Comparison of ENCODE assay signal across 21 cellular contexts in the genomic region with DNA sequence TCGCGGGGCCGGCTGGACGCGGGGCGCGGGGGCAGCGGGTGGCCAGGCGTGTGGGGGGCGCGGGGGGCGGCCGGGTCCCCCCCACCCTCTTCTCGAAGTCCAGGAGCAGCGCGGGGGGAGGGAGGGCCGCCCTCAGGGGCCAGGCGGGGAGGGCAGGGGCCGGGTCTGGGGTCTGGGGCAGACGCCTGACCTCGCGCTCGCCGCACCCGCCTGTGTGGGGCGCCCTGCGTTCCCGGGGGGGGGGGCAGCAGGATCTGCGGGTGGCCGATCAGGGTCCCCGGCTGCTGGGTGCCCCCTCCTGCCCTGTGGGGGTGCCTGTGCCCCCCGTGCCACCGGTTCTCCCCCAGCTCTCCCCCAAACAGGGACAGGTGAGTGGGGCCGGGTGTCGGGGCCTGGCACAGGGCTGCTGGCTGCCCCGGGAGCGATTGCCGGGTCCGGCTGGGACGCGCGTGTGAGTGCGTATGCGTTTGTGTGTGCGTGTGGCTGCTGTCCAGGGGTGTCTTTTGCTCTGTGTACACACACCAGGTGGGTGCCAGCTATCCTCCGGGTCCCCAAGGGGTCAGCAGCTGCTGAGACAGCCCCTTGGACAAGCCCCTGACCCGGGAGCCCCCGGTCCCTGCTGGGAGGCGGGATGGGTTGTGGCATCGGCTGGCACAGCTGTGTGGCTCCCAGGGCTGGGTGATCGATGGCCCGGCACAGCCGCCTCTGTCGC. TPM values are rescaled to one million over a fixed set of nuclear protein-coding genes. Genes with fewer than 3 reads are reported as not detected.
DNase-seq lines count a peak whose midpoint lies in the region; ATAC-seq, FAIRE-seq and TF ChIP-seq lines count a peak whose summit lies in the region.
"Had no signal": no experiment of that assay in that cellular context is flagged by ENCODE, and none has a peak within 500 bp of the region (broad histone marks: within the 10 kb centered on the region; RNA-seq: fewer than 3 reads in every experiment).

No MANE protein-coding gene starts in this region.

- no peak overlapping the region for H3K27ac Mint-ChIP-seq in type B pancreatic cell
- H3K27ac Mint-ChIP-seq: CD4-positive, CD25-positive, alpha-beta regulatory T cell; T-helper 17 cell had no signal

- H3K4ac ChIP-seq in neuronal stem cell (ENCODE audit: low read length) = no peak overlapping the region

- H3K14ac ChIP-seq in neuronal stem cell (ENCODE audit: low read length) = peak overlapping the region; percentile 47

- TF ChIP-seq POLR2A in HepG2 (IDR thresholded peaks at IDR 0.05; ENCODE audit: insufficient read depth in 1 of 2, low read depth in 2 of 2, low read length in 2 of 2) = no peak
- no peak for TF ChIP-seq POLR2A in right lobe of liver (IDR thresholded peaks at IDR 0.05)
- TF ChIP-seq POLR2A in gastrocnemius medialis (IDR thresholded peaks at IDR 0.05) = no peak

- H3K9me3 Mint-ChIP-seq in type B pancreatic cell = no peaks in the 10 kb centered on the region

- H3K9ac ChIP-seq in HepG2 (ENCODE audit: insufficient read depth, low read depth, low read length) (0 out of 2 replicates have a peak overlapping the region, but pooled peaks have one; percentile 25), NT2/D1 (ENCODE audit: insufficient read length, low read depth) (peak overlapping the region; percentile 42), neuronal stem cell (ENCODE audit: low read depth, low read length, poor library complexity) (no peak overlapping the region)

- peaks cover 22% of the 10 kb centered on the region for H3K27me3 Mint-ChIP-seq in type B pancreatic cell
- H3K27me3 Mint-ChIP-seq: T-helper 17 cell had no signal

- H3K4me1 ChIP-seq in HepG2 (ENCODE audit: insufficient read depth, low read length) (peaks cover 72% of the 10 kb centered on the region), right lobe of liver (peaks cover 0 to 10% (median 0%) of the 10 kb centered on the region in 4 donors), NT2/D1 (ENCODE audit: insufficient read depth, insufficient read length) (peaks cover 22% of the 10 kb centered on the region), neuronal stem cell (ENCODE audit: control insufficient read depth in 2 of 2, insufficient read depth in 1 of 2, low read depth in 1 of 2, low read length in 2 of 2) (peaks cover 0 to 17% of the 10 kb centered on the region in 2 donors), gastrocnemius medialis (no peaks in the 10 kb centered on the region), foreskin keratinocyte (no peaks in the 10 kb centered on the region)
- H3K4me1 ChIP-seq: HAP-1, SJSA1 had no signal

- H3K79me2 ChIP-seq in HepG2 (ENCODE audit: insufficient read depth, low read length) = no peaks in the 10 kb centered on the region

- H3K18ac ChIP-seq in neuronal stem cell (ENCODE audit: low read length) = no peak overlapping the region

- peaks cover 6% of the 10 kb centered on the region for H3K79me1 ChIP-seq in neuronal stem cell (ENCODE audit: low read depth, low read length)

- H2BK15ac ChIP-seq in neuronal stem cell (ENCODE audit: low read length) = peak overlapping the region; percentile 49

- no peak overlapping the region for H2BK5ac ChIP-seq in neuronal stem cell (ENCODE audit: low read length)

- H3K4me2 ChIP-seq in HepG2 (ENCODE audit: low read depth, low read length) = peak overlapping the region; percentile 58
- peak overlapping the region; percentile 62 for H3K4me2 ChIP-seq in neuronal stem cell (ENCODE audit: insufficient read depth, low read length, poor library complexity, severe bottlenecking)

- TF ChIP-seq CTCF in HepG2 (CRISPR knock-in tag; IDR thresholded peaks at IDR 0.05) = no peak
- no peak for TF ChIP-seq CTCF in right lobe of liver (IDR thresholded peaks at IDR 0.05)
- TF ChIP-seq CTCF in gastrocnemius medialis (IDR thresholded peaks at IDR 0.05 in 4 of 5, conservative IDR thresholded peaks at IDR 0.05 in 1 of 5) = no peak
- TF ChIP-seq CTCF in type B pancreatic cell (conservative IDR thresholded peaks at IDR 0.05) = no peak
- TF ChIP-seq CTCF in foreskin keratinocyte (conservative IDR thresholded peaks at IDR 0.05) = no peak

- POLR2A ChIA-PET in HepG2 (lab: Yijun Ruan, JAX) = interaction anchor here (0.5 kb wide), 1 partner anchor 860 kb away, joined by 3 read pairs; no protein-coding TSS in a partner anchor

- H3K4me1 Mint-ChIP-seq in type B pancreatic cell (ENCODE audit: unreplicated experiment) = peaks cover 6% of the 10 kb centered on the region
- H3K4me1 Mint-ChIP-seq: T-helper 17 cell had no signal

- no peak overlapping the region for H4K8ac ChIP-seq in neuronal stem cell (ENCODE audit: low read depth, low read length)

- H3K36me3 ChIP-seq in HepG2 (replicated peaks in 1 of 2; ENCODE audit: control insufficient read depth in 1 of 2, insufficient read depth in 2 of 2, low read length in 2 of 2) (no peaks in the 10 kb centered on the region), right lobe of liver (no peaks in the 10 kb centered on the region), NT2/D1 (ENCODE audit: insufficient read depth, insufficient read length, low read length) (no peaks in the 10 kb centered on the region), neuronal stem cell (replicated peaks in 1 of 2; ENCODE audit: control insufficient read depth in 2 of 2, insufficient read depth in 2 of 2, low read length in 2 of 2) (no peaks in the 10 kb centered on the region), gastrocnemius medialis (no peaks in the 10 kb centered on the region)
- H3K36me3 ChIP-seq: BE2C, HAP-1, Peyer's patch, SJSA1 had no signal

- peak overlapping the region in 2 of 3 experiments; percentile 25 to 46; a peak in 2 of 6 replicates for H3K4me3 ChIP-seq in HepG2 (replicated peaks in 1 of 3; ENCODE audit: insufficient read depth in 1 of 3, low read depth in 2 of 3, low read length in 3 of 3)
- no peak overlapping the region for H3K4me3 ChIP-seq in right lobe of liver
- H3K4me3 ChIP-seq in NT2/D1 (ENCODE audit: insufficient read length, low read depth) = peak overlapping the region; percentile 24
- H3K4me3 ChIP-seq in neuronal stem cell (ENCODE audit: low read length in 2 of 2) = no peak overlapping the region
- H3K4me3 ChIP-seq in gastrocnemius medialis = no peak overlapping the region
- H3K4me3 ChIP-seq: HAP-1, SJSA1 had no signal

- H4K91ac ChIP-seq in neuronal stem cell (ENCODE audit: low read depth, low read length, poor library complexity) = peak overlapping the region; percentile 30

- H2BK120ac ChIP-seq in neuronal stem cell (ENCODE audit: low read depth, low read length) = no peak overlapping the region

- H3K27me3 ChIP-seq in HepG2 (ENCODE audit: control insufficient read depth in 1 of 2, insufficient read depth in 2 of 2, low read length in 2 of 2) = peaks cover 17 to 61% of the 10 kb centered on the region in 2 experiments
- H3K27me3 ChIP-seq in right lobe of liver = no peaks in the 10 kb centered on the region
- peaks cover 42% of the 10 kb centered on the region for H3K27me3 ChIP-seq in NT2/D1 (ENCODE audit: insufficient read depth, insufficient read length)
- peaks cover 14 to 59% (median 44%) of the 10 kb centered on the region in 3 experiments for H3K27me3 ChIP-seq in neuronal stem cell (ENCODE audit: control insufficient read depth in 3 of 3, insufficient read depth in 3 of 3, low read depth in 1 of 3, low read length in 3 of 3)
- peaks cover 26 to 33% (median 31%) of the 10 kb centered on the region in 3 donors for H3K27me3 ChIP-seq in gastrocnemius medialis
- peaks cover 53% of the 10 kb centered on the region for H3K27me3 ChIP-seq in foreskin keratinocyte

- no TSS peak for BruUV-seq in HepG2 (replicated peaks; lab: Mats Ljungman, UMichigan)

- peak overlapping the region; percentile 65 for H3K23ac ChIP-seq in neuronal stem cell (ENCODE audit: low read depth, low read length, poor library complexity)

- H4K20me1 ChIP-seq in HepG2 (ENCODE audit: insufficient read depth, low read length) = no peaks in the 10 kb centered on the region

- CTCF ChIA-PET in HepG2 (lab: Yijun Ruan, JAX; ENCODE audit: low intra/inter-chr PET ratio, low total read pairs) = no interaction called here

- DNase-seq in HepG2 (ENCODE audit: low spot score) (no peak), right lobe of liver (no peak), NT2/D1 (ENCODE audit: low read depth, low spot score) (no peak), neuronal stem cell (ENCODE audit: low spot score) (no peak), gastrocnemius medialis (no peak), type B pancreatic cell (ENCODE audit: extremely low spot score, unreplicated experiment) (no peak), foreskin keratinocyte (no peak)
- DNase-seq: BE2C; CD4-positive, CD25-positive, alpha-beta regulatory T cell; EL; GF-D8; MM.1S; NCI-H1048; NCI-H1417 treated with DMSO at 0.1 percent for 48 hours; NCI-H187; NK-92 treated with Interleukin-12 subunit alpha and Interleukin-12 subunit beta, amount 100 ng/mL, for 24 hours; Peyer's patch; T-helper 17 cell had no signal

- peak overlapping the region; percentile 75 for H2AK5ac ChIP-seq in neuronal stem cell (ENCODE audit: low read depth, low read length)

- H2BK12ac ChIP-seq in neuronal stem cell (ENCODE audit: low read length) = no peak overlapping the region

- no peaks in the 10 kb centered on the region for H3K36me3 Mint-ChIP-seq in type B pancreatic cell
- H3K36me3 Mint-ChIP-seq: CD4-positive, CD25-positive, alpha-beta regulatory T cell had no signal

- H3K9me3 ChIP-seq in HepG2 (ENCODE audit: low read length) (no peaks in the 10 kb centered on the region), right lobe of liver (no peaks in the 10 kb centered on the region), NT2/D1 (ENCODE audit: insufficient read depth, low read length) (no peaks in the 10 kb centered on the region), neuronal stem cell (replicated peaks in 1 of 2; ENCODE audit: control insufficient read depth in 2 of 2, insufficient read depth in 1 of 2, low read depth in 1 of 2, low read length in 2 of 2) (peaks cover 0 to 2% of the 10 kb centered on the region in 2 donors), gastrocnemius medialis (no peaks in the 10 kb centered on the region)
- H3K9me3 ChIP-seq: BE2C, HAP-1, Peyer's patch, SJSA1 had no signal

- ATAC-seq in HepG2 (no peak), right lobe of liver (no peak), gastrocnemius medialis (no peak), foreskin keratinocyte (no peak)
- ATAC-seq: T-helper 17 cell had no signal

- FAIRE-seq in HepG2 (lab: Jason Lieb, UNC) = no peak
- FAIRE-seq: A204.1 had no signal

- no peak overlapping the region for H3K27ac ChIP-seq in HepG2 (ENCODE audit: extremely low read length, insufficient read depth, low read length)
- no peak overlapping the region for H3K27ac ChIP-seq in right lobe of liver
- no peak overlapping the region for H3K27ac ChIP-seq in neuronal stem cell (replicated peaks; ENCODE audit: low read length)
- no peak overlapping the region for H3K27ac ChIP-seq in gastrocnemius medialis
- H3K27ac ChIP-seq in foreskin keratinocyte = no peak overlapping the region
- H3K27ac ChIP-seq: Peyer's patch, SJSA1 had no signal

- H2AFZ ChIP-seq in HepG2 (ENCODE audit: low read length) = no peak overlapping the region
- no peak overlapping the region for H2AFZ ChIP-seq in neuronal stem cell (ENCODE audit: low read length)

- TF ChIP-seq EP300 in HepG2 (IDR thresholded peaks at IDR 0.05; ENCODE audit: low read depth in 2 of 2, low read length in 2 of 2) (no peak), HepG2 (CRISPR knock-in tag; IDR thresholded peaks at IDR 0.05; ENCODE audit: borderline replicate concordance) (no peak)

- TF ChIP-seq RAD21 in HepG2 (CRISPR knock-in tag; IDR thresholded peaks at IDR 0.05) = no peak

- 0% methylated on average over 2 of the region's 54 CpGs for WGBS in HepG2 (ENCODE audit: low lambda C conversion rate)
- 5% methylated on average over 4 of the region's 54 CpGs for WGBS in right lobe of liver (ENCODE audit: insufficient coverage, low coverage, low lambda C conversion rate, missing lambda C conversion rate)
- WGBS in neuronal stem cell (ENCODE audit: extremely low coverage in 2 of 2, insufficient read length in 2 of 2, insufficient replicate concordance in 1 of 2), 2 donors = no CpG with 5 or more reads among the region's 54 CpGs

- in situ Hi-C loops in HepG2 (cut with HindIII; ENCODE audit: extremely low pct_ligation_motif_present, low pct_unique_long_range_greater_than_20kb) = no loop called here
- in situ Hi-C loops in gastrocnemius medialis (cut with MboI; ENCODE audit: low sequenced_read_pairs in 4 of 4) = no loop called here

- intact Hi-C loops in HepG2 (cut with micrococcal nuclease; ENCODE audit: unreplicated experiment) (no loop called here), right lobe of liver (cut with DNase I) (no loop called here), gastrocnemius medialis (cut with DNase I; ENCODE audit: low total_unique reads) (no loop called here)

- H3K4me3 Mint-ChIP-seq in type B pancreatic cell = no peak overlapping the region
- H3K4me3 Mint-ChIP-seq: CD4-positive, CD25-positive, alpha-beta regulatory T cell; T-helper 17 cell had no signal

RNA-seq across cellular contexts. Expression of a gene that starts 0.7 kb away (rescaled TPM):
- total RNA-seq in HepG2 (2016; rRNA removed; fragmentation: Illumina TruSeq; extraction: Trizol) (0.07 TPM in 1 of 2 replicates, not detected in the other), right lobe of liver (not detected), gastrocnemius medialis (not detected), type B pancreatic cell (ENCODE audit: low replicate concordance) (0.12 TPM in 2 replicates), foreskin keratinocyte (not detected in 2 replicates)
- not detected in 2 replicates for total RNA-seq in HepG2 (2016; cell fraction: cytosol; rRNA removed; fragmentation: Illumina TruSeq; extraction: Trizol; ENCODE audit: low read depth)
- total RNA-seq in HepG2 (2016; cell fraction: insoluble cytoplasmic fraction; rRNA removed; fragmentation: Illumina TruSeq; extraction: Trizol) = not detected in 2 replicates
- not detected in 2 replicates for total RNA-seq in HepG2 (2016; cell fraction: membrane; rRNA removed; fragmentation: Illumina TruSeq; extraction: Trizol)
- total RNA-seq in HepG2 (2016; cell fraction: nucleus; rRNA removed; fragmentation: Illumina TruSeq; extraction: Trizol) = not detected in 2 replicates
- polyA plus RNA-seq in HepG2 (2011; rRNA removed) (0.16 and 0.38 TPM in 2 replicates), foreskin keratinocyte (not detected in 2 replicates)
- polyA plus RNA-seq in HepG2 (2011; cell fraction: cytosol; rRNA removed) = 0.23 and 0.28 TPM in 2 replicates
- 0.81 and 1.2 TPM in 2 replicates for polyA plus RNA-seq in HepG2 (2011; cell fraction: nucleus; rRNA removed)
- 0.63 and 0.74 TPM in 2 replicates for polyA plus RNA-seq in HepG2 (2012)
- polyA plus RNA-seq in HepG2 (2016; cell fraction: cytosol; fragmentation: Illumina TruSeq; extraction: Trizol; ENCODE audit: low read depth) = not detected in 2 replicates
- not detected in 2 replicates for polyA plus RNA-seq in HepG2 (2016; cell fraction: insoluble cytoplasmic fraction; fragmentation: Illumina TruSeq; extraction: Trizol; ENCODE audit: low read depth)
- not detected in 2 replicates for polyA plus RNA-seq in HepG2 (2016; cell fraction: membrane; fragmentation: Illumina TruSeq; extraction: Trizol; ENCODE audit: low read depth)
- polyA plus RNA-seq in HepG2 (2016; cell fraction: nucleus; fragmentation: Illumina TruSeq; extraction: Trizol; ENCODE audit: insufficient read depth, low read depth) = not detected in 2 replicates
- 0.12 TPM in 1 of 2 replicates, not detected in the other for polyA minus RNA-seq in HepG2 (2011; rRNA and poly(A)+ RNA removed; ENCODE audit: low replicate concordance)
- polyA minus RNA-seq in HepG2 (2011; cell fraction: cytosol; rRNA and poly(A)+ RNA removed) = 0.35 and 0.40 TPM in 2 replicates
- not detected in 2 replicates for polyA minus RNA-seq in HepG2 (2011; cell fraction: nucleus; rRNA and poly(A)+ RNA removed)
- polyA plus RNA-seq in neuronal stem cell (2013, experiment 1 of 2) = 0.17 TPM
- polyA plus RNA-seq in neuronal stem cell (2013, experiment 2 of 2) = 0.21 TPM
- total RNA-seq: CD4-positive, CD25-positive, alpha-beta regulatory T cell; Peyer's patch; SJSA1; T-helper 17 cell had no signal
- polyA plus RNA-seq: CD4-positive, CD25-positive, alpha-beta regulatory T cell had no signal

RNA-seq across cellular contexts. Expression of a gene that starts 5.9 kb away (rescaled TPM):
- total RNA-seq in HepG2 (2016; rRNA removed; fragmentation: Illumina TruSeq; extraction: Trizol) (0.40 and 0.48 TPM in 2 replicates), right lobe of liver (under 1 TPM in 5 of 6 experiments, not detected in 1; 0.12 to 0.33 (median 0.28) TPM), gastrocnemius medialis (under 1 TPM; 0.42 to 0.56 (median 0.48) TPM), type B pancreatic cell (ENCODE audit: low replicate concordance) (0.52 and 1.4 TPM in 2 replicates), foreskin keratinocyte (0.18 and 0.41 TPM in 2 replicates)
- total RNA-seq in HepG2 (2016; cell fraction: cytosol; rRNA removed; fragmentation: Illumina TruSeq; extraction: Trizol; ENCODE audit: low read depth) = not detected in 2 replicates
- 0.33 and 0.45 TPM in 2 replicates for total RNA-seq in HepG2 (2016; cell fraction: insoluble cytoplasmic fraction; rRNA removed; fragmentation: Illumina TruSeq; extraction: Trizol)
- 0.10 and 0.22 TPM in 2 replicates for total RNA-seq in HepG2 (2016; cell fraction: membrane; rRNA removed; fragmentation: Illumina TruSeq; extraction: Trizol)
- total RNA-seq in HepG2 (2016; cell fraction: nucleus; rRNA removed; fragmentation: Illumina TruSeq; extraction: Trizol) = 0.22 TPM in 1 of 2 replicates, not detected in the other
- polyA plus RNA-seq in HepG2 (2011; rRNA removed) (0.59 and 1.1 TPM in 2 replicates), foreskin keratinocyte (0.10 and 0.20 TPM in 2 replicates)
- polyA plus RNA-seq in HepG2 (2011; cell fraction: cytosol; rRNA removed) = 0.71 and 1.2 TPM in 2 replicates
- polyA plus RNA-seq in HepG2 (2011; cell fraction: nucleus; rRNA removed) = 1.3 and 1.7 TPM in 2 replicates
- 1.4 and 1.5 TPM in 2 replicates for polyA plus RNA-seq in HepG2 (2012)
- 0.09 TPM in 1 of 2 replicates, not detected in the other for polyA plus RNA-seq in HepG2 (2016; cell fraction: cytosol; fragmentation: Illumina TruSeq; extraction: Trizol; ENCODE audit: low read depth)
- 0.26 TPM in 2 replicates for polyA plus RNA-seq in HepG2 (2016; cell fraction: insoluble cytoplasmic fraction; fragmentation: Illumina TruSeq; extraction: Trizol; ENCODE audit: low read depth)
- not detected in 2 replicates for polyA plus RNA-seq in HepG2 (2016; cell fraction: membrane; fragmentation: Illumina TruSeq; extraction: Trizol; ENCODE audit: low read depth)
- not detected in 2 replicates for polyA plus RNA-seq in HepG2 (2016; cell fraction: nucleus; fragmentation: Illumina TruSeq; extraction: Trizol; ENCODE audit: insufficient read depth, low read depth)
- 1.4 TPM in 1 of 2 replicates, not detected in the other for polyA minus RNA-seq in HepG2 (2011; rRNA and poly(A)+ RNA removed; ENCODE audit: low replicate concordance)
- 0.40 and 0.88 TPM in 2 replicates for polyA minus RNA-seq in HepG2 (2011; cell fraction: cytosol; rRNA and poly(A)+ RNA removed)
- 0.13 and 0.25 TPM in 2 replicates for polyA minus RNA-seq in HepG2 (2011; cell fraction: nucleus; rRNA and poly(A)+ RNA removed)
- polyA plus RNA-seq in neuronal stem cell (2013, experiment 1 of 2) = 0.04 TPM
- 0.04 TPM for polyA plus RNA-seq in neuronal stem cell (2013, experiment 2 of 2)

RNA-seq across cellular contexts. Expression of a gene that starts 8.9 kb away (rescaled TPM):
- total RNA-seq in HepG2 (2016; rRNA removed; fragmentation: Illumina TruSeq; extraction: Trizol) = 8.4 and 19.7 TPM in 2 replicates
- total RNA-seq in HepG2 (2016; cell fraction: cytosol; rRNA removed; fragmentation: Illumina TruSeq; extraction: Trizol; ENCODE audit: low read depth) = 7.5 and 10.0 TPM in 2 replicates
- 7.4 and 18.9 TPM in 2 replicates for total RNA-seq in HepG2 (2016; cell fraction: insoluble cytoplasmic fraction; rRNA removed; fragmentation: Illumina TruSeq; extraction: Trizol)
- 13.0 and 18.2 TPM in 2 replicates for total RNA-seq in HepG2 (2016; cell fraction: membrane; rRNA removed; fragmentation: Illumina TruSeq; extraction: Trizol)
- total RNA-seq in HepG2 (2016; cell fraction: nucleus; rRNA removed; fragmentation: Illumina TruSeq; extraction: Trizol) = 16.8 and 19.0 TPM in 2 replicates
- 7.7 and 13.6 TPM in 2 replicates for polyA plus RNA-seq in HepG2 (2011; rRNA removed)
- 7.2 and 11.6 TPM in 2 replicates for polyA plus RNA-seq in HepG2 (2011; cell fraction: cytosol; rRNA removed)
- 70.8 and 80.2 TPM in 2 replicates for polyA plus RNA-seq in HepG2 (2011; cell fraction: nucleus; rRNA removed)
- 6.7 and 8.5 TPM in 2 replicates for polyA plus RNA-seq in HepG2 (2012)
- polyA plus RNA-seq in HepG2 (2016; cell fraction: cytosol; fragmentation: Illumina TruSeq; extraction: Trizol; ENCODE audit: low read depth) = 6.3 and 7.2 TPM in 2 replicates
- 6.9 and 8.3 TPM in 2 replicates for polyA plus RNA-seq in HepG2 (2016; cell fraction: insoluble cytoplasmic fraction; fragmentation: Illumina TruSeq; extraction: Trizol; ENCODE audit: low read depth)
- 10.4 and 10.8 TPM in 2 replicates for polyA plus RNA-seq in HepG2 (2016; cell fraction: membrane; fragmentation: Illumina TruSeq; extraction: Trizol; ENCODE audit: low read depth)
- polyA plus RNA-seq in HepG2 (2016; cell fraction: nucleus; fragmentation: Illumina TruSeq; extraction: Trizol; ENCODE audit: insufficient read depth, low read depth) = 31.7 and 36.7 TPM in 2 replicates
- 38.0 and 89.1 TPM in 2 replicates for polyA minus RNA-seq in HepG2 (2011; rRNA and poly(A)+ RNA removed; ENCODE audit: low replicate concordance)
- polyA minus RNA-seq in HepG2 (2011; cell fraction: cytosol; rRNA and poly(A)+ RNA removed) = 8.1 and 11.1 TPM in 2 replicates
- polyA minus RNA-seq in HepG2 (2011; cell fraction: nucleus; rRNA and poly(A)+ RNA removed) = 13.6 and 14.0 TPM in 2 replicates
- total RNA-seq in right lobe of liver = 10 to 100 TPM; 19.5 to 32.0 (median 27.8) TPM
- polyA plus RNA-seq in neuronal stem cell (2013, experiment 1 of 2) = 23.9 TPM
- 22.8 TPM for polyA plus RNA-seq in neuronal stem cell (2013, experiment 2 of 2)
- total RNA-seq in gastrocnemius medialis = 10 to 100 TPM; 22.2 to 47.3 (median 38.5) TPM
- 58.2 and 83.5 TPM in 2 replicates for total RNA-seq in type B pancreatic cell (ENCODE audit: low replicate concordance)
- 29.3 and 40.7 TPM in 2 replicates for total RNA-seq in foreskin keratinocyte
- polyA plus RNA-seq in foreskin keratinocyte = 31.4 and 37.2 TPM in 2 replicates

RNA-seq across cellular contexts. Expression of a gene that starts 29.0 kb away (rescaled TPM):
- total RNA-seq in HepG2 (2016; rRNA removed; fragmentation: Illumina TruSeq; extraction: Trizol) = 8.2 and 11.5 TPM in 2 replicates
- total RNA-seq in HepG2 (2016; cell fraction: cytosol; rRNA removed; fragmentation: Illumina TruSeq; extraction: Trizol; ENCODE audit: low read depth) = 3.9 TPM in 2 replicates
- 7.7 and 10.5 TPM in 2 replicates for total RNA-seq in HepG2 (2016; cell fraction: insoluble cytoplasmic fraction; rRNA removed; fragmentation: Illumina TruSeq; extraction: Trizol)
- total RNA-seq in HepG2 (2016; cell fraction: membrane; rRNA removed; fragmentation: Illumina TruSeq; extraction: Trizol) = 9.2 and 9.7 TPM in 2 replicates
- total RNA-seq in HepG2 (2016; cell fraction: nucleus; rRNA removed; fragmentation: Illumina TruSeq; extraction: Trizol) = 6.0 and 7.3 TPM in 2 replicates
- polyA plus RNA-seq in HepG2 (2011; rRNA removed) = 7.7 and 10.6 TPM in 2 replicates
- 6.0 and 10.4 TPM in 2 replicates for polyA plus RNA-seq in HepG2 (2011; cell fraction: cytosol; rRNA removed)
- 25.9 TPM in 2 replicates for polyA plus RNA-seq in HepG2 (2011; cell fraction: nucleus; rRNA removed)
- 7.0 and 9.0 TPM in 2 replicates for polyA plus RNA-seq in HepG2 (2012)
- polyA plus RNA-seq in HepG2 (2016; cell fraction: cytosol; fragmentation: Illumina TruSeq; extraction: Trizol; ENCODE audit: low read depth) = 2.5 and 2.9 TPM in 2 replicates
- 8.9 and 11.2 TPM in 2 replicates for polyA plus RNA-seq in HepG2 (2016; cell fraction: insoluble cytoplasmic fraction; fragmentation: Illumina TruSeq; extraction: Trizol; ENCODE audit: low read depth)
- 6.5 and 6.8 TPM in 2 replicates for polyA plus RNA-seq in HepG2 (2016; cell fraction: membrane; fragmentation: Illumina TruSeq; extraction: Trizol; ENCODE audit: low read depth)
- 20.2 and 22.4 TPM in 2 replicates for polyA plus RNA-seq in HepG2 (2016; cell fraction: nucleus; fragmentation: Illumina TruSeq; extraction: Trizol; ENCODE audit: insufficient read depth, low read depth)
- polyA minus RNA-seq in HepG2 (2011; rRNA and poly(A)+ RNA removed; ENCODE audit: low replicate concordance) = 15.3 and 16.9 TPM in 2 replicates
- 5.5 and 7.3 TPM in 2 replicates for polyA minus RNA-seq in HepG2 (2011; cell fraction: cytosol; rRNA and poly(A)+ RNA removed)
- 3.4 and 4.0 TPM in 2 replicates for polyA minus RNA-seq in HepG2 (2011; cell fraction: nucleus; rRNA and poly(A)+ RNA removed)
- 10 to 100 TPM in 5 of 6 experiments, 1 to 10 TPM in 1; 10.0 to 14.1 (median 12.0) TPM for total RNA-seq in right lobe of liver
- polyA plus RNA-seq in neuronal stem cell (2013, experiment 1 of 2) = 20.5 TPM
- 19.4 TPM for polyA plus RNA-seq in neuronal stem cell (2013, experiment 2 of 2)
- total RNA-seq in gastrocnemius medialis = 10 to 100 TPM; 15.6 to 29.3 (median 21.4) TPM
- 21.4 and 26.5 TPM in 2 replicates for total RNA-seq in type B pancreatic cell (ENCODE audit: low replicate concordance)
- total RNA-seq in foreskin keratinocyte = 10.9 and 11.2 TPM in 2 replicates
- 11.0 and 11.6 TPM in 2 replicates for polyA plus RNA-seq in foreskin keratinocyte

RNA-seq across cellular contexts. Expression of a gene that starts 33.3 kb away (rescaled TPM):
- total RNA-seq in HepG2 (2016; rRNA removed; fragmentation: Illumina TruSeq; extraction: Trizol) (15.0 and 24.5 TPM in 2 replicates), right lobe of liver (10 to 100 TPM; 17.3 to 34.3 (median 23.3) TPM), gastrocnemius medialis (10 to 100 TPM; 22.3 to 37.8 (median 27.4) TPM), type B pancreatic cell (ENCODE audit: low replicate concordance) (50.1 and 52.3 TPM in 2 replicates), foreskin keratinocyte (46.9 and 47.1 TPM in 2 replicates)
- 4.2 and 4.4 TPM in 2 replicates for total RNA-seq in HepG2 (2016; cell fraction: cytosol; rRNA removed; fragmentation: Illumina TruSeq; extraction: Trizol; ENCODE audit: low read depth)
- total RNA-seq in HepG2 (2016; cell fraction: insoluble cytoplasmic fraction; rRNA removed; fragmentation: Illumina TruSeq; extraction: Trizol) = 12.6 and 24.1 TPM in 2 replicates
- total RNA-seq in HepG2 (2016; cell fraction: membrane; rRNA removed; fragmentation: Illumina TruSeq; extraction: Trizol) = 16.3 and 16.4 TPM in 2 replicates
- total RNA-seq in HepG2 (2016; cell fraction: nucleus; rRNA removed; fragmentation: Illumina TruSeq; extraction: Trizol) = 14.9 and 20.4 TPM in 2 replicates
- polyA plus RNA-seq in HepG2 (2011; rRNA removed) (14.9 and 22.2 TPM in 2 replicates), foreskin keratinocyte (38.5 and 39.4 TPM in 2 replicates)
- polyA plus RNA-seq in HepG2 (2011; cell fraction: cytosol; rRNA removed) = 11.3 and 22.6 TPM in 2 replicates
- 103 and 145 TPM in 2 replicates for polyA plus RNA-seq in HepG2 (2011; cell fraction: nucleus; rRNA removed)
- 17.6 and 19.5 TPM in 2 replicates for polyA plus RNA-seq in HepG2 (2012)
- polyA plus RNA-seq in HepG2 (2016; cell fraction: cytosol; fragmentation: Illumina TruSeq; extraction: Trizol; ENCODE audit: low read depth) = 5.8 and 6.0 TPM in 2 replicates
- 20.7 and 26.7 TPM in 2 replicates for polyA plus RNA-seq in HepG2 (2016; cell fraction: insoluble cytoplasmic fraction; fragmentation: Illumina TruSeq; extraction: Trizol; ENCODE audit: low read depth)
- 16.3 and 19.3 TPM in 2 replicates for polyA plus RNA-seq in HepG2 (2016; cell fraction: membrane; fragmentation: Illumina TruSeq; extraction: Trizol; ENCODE audit: low read depth)
- 67.7 and 68.0 TPM in 2 replicates for polyA plus RNA-seq in HepG2 (2016; cell fraction: nucleus; fragmentation: Illumina TruSeq; extraction: Trizol; ENCODE audit: insufficient read depth, low read depth)
- polyA minus RNA-seq in HepG2 (2011; rRNA and poly(A)+ RNA removed; ENCODE audit: low replicate concordance) = 22.1 and 60.1 TPM in 2 replicates
- polyA minus RNA-seq in HepG2 (2011; cell fraction: cytosol; rRNA and poly(A)+ RNA removed) = 39.5 and 41.1 TPM in 2 replicates
- polyA minus RNA-seq in HepG2 (2011; cell fraction: nucleus; rRNA and poly(A)+ RNA removed) = 16.0 and 18.4 TPM in 2 replicates
- 19.7 TPM for polyA plus RNA-seq in neuronal stem cell (2013, experiment 1 of 2)
- 19.6 TPM for polyA plus RNA-seq in neuronal stem cell (2013, experiment 2 of 2)

Comparison
In these comparisons a context has a peak if more than half of its experiments do, and no peak if none do; other contexts are left out.
1. H3K4me3 ChIP-seq: peak in HepG2 (2 of 3) and NT2/D1 (single experiment); none in right lobe of liver (0 of 3), neuronal stem cell (0 of 2) and gastrocnemius medialis (0 of 4).